1 cellular context compared by ENCODE assay signal in the genomic region with DNA sequence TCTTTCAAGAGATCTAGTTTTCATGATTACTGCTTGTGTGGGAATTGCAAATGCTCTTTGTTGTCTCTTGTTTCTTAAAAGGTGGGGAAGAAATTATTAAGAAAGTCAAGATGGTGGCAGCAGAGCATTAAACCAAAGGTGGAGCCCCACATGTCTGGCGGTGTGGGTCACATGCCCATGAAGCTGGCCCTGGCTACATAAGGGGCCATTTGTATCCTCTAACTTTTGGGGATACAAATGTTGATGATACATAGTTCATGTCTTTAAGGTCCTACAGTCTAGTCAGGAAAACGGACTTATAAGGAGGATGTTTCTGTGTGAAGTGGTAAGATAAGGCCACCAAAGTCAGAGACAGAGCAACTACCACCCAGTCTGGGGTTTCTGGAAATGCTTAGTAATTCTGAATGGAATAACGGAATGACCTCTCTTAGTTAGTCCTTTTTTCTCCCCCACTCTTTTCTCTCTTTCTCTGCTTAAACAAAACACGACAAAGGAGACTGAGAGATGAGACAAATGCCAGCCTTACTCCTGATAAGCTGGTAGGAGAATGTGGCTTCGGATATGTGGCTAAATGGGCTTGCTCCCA.
TF ChIP-seq lines count a peak whose summit lies in the region.

No MANE protein-coding gene starts in this region.

TF ChIP-seq in GM23338, 12 proteins besides CTCF, POLR2A, EP300 and RAD21 (continued from another document):
- TF ChIP-seq, protein P1, sequence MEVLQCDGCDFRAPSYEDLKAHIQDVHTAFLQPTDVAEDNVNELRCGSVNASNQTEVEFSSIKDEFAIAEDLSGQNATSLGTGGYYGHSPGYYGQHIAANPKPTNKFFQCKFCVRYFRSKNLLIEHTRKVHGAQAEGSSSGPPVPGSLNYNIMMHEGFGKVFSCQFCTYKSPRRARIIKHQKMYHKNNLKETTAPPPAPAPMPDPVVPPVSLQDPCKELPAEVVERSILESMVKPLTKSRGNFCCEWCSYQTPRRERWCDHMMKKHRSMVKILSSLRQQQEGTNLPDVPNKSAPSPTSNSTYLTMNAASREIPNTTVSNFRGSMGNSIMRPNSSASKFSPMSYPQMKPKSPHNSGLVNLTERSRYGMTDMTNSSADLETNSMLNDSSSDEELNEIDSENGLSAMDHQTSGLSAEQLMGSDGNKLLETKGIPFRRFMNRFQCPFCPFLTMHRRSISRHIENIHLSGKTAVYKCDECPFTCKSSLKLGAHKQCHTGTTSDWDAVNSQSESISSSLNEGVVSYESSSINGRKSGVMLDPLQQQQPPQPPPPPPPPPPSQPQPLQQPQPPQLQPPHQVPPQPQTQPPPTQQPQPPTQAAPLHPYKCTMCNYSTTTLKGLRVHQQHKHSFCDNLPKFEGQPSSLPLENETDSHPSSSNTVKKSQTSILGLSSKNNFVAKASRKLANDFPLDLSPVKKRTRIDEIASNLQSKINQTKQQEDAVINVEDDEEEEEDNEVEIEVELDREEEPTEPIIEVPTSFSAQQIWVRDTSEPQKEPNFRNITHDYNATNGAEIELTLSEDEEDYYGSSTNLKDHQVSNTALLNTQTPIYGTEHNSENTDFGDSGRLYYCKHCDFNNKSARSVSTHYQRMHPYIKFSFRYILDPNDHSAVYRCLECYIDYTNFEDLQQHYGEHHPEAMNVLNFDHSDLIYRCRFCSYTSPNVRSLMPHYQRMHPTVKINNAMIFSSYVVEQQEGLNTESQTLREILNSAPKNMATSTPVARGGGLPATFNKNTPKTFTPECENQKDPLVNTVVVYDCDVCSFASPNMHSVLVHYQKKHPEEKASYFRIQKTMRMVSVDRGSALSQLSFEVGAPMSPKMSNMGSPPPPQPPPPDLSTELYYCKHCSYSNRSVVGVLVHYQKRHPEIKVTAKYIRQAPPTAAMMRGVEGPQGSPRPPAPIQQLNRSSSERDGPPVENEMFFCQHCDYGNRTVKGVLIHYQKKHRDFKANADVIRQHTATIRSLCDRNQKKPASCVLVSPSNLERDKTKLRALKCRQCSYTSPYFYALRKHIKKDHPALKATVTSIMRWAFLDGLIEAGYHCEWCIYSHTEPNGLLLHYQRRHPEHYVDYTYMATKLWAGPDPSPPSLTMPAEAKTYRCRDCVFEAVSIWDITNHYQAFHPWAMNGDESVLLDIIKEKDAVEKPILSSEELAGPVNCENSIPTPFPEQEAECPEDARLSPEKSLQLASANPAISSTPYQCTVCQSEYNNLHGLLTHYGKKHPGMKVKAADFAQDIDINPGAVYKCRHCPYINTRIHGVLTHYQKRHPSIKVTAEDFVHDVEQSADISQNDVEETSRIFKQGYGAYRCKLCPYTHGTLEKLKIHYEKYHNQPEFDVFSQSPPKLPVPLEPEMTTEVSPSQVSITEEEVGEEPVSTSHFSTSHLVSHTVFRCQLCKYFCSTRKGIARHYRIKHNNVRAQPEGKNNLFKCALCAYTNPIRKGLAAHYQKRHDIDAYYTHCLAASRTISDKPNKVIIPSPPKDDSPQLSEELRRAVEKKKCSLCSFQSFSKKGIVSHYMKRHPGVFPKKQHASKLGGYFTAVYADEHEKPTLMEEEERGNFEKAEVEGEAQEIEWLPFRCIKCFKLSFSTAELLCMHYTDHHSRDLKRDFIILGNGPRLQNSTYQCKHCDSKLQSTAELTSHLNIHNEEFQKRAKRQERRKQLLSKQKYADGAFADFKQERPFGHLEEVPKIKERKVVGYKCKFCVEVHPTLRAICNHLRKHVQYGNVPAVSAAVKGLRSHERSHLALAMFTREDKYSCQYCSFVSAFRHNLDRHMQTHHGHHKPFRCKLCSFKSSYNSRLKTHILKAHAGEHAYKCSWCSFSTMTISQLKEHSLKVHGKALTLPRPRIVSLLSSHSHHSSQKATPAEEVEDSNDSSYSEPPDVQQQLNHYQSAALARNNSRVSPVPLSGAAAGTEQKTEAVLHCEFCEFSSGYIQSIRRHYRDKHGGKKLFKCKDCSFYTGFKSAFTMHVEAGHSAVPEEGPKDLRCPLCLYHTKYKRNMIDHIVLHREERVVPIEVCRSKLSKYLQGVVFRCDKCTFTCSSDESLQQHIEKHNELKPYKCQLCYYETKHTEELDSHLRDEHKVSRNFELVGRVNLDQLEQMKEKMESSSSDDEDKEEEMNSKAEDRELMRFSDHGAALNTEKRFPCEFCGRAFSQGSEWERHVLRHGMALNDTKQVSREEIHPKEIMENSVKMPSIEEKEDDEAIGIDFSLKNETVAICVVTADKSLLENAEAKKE (CRISPR knock-in tag; IDR thresholded peaks at IDR 0.05): no peak
- TF ChIP-seq NANOG (IDR thresholded peaks at IDR 0.05; ENCODE audit: borderline replicate concordance) (no peak), ZNF331 (CRISPR knock-in tag; IDR thresholded peaks at IDR 0.05; ENCODE audit: low read depth) (no peak), ZNF114 (CRISPR knock-in tag; IDR thresholded peaks at IDR 0.05) (no peak), CREB1 (CRISPR knock-in tag; IDR thresholded peaks at IDR 0.05; ENCODE audit: low read depth) (no peak)
- TF ChIP-seq, protein P2, sequence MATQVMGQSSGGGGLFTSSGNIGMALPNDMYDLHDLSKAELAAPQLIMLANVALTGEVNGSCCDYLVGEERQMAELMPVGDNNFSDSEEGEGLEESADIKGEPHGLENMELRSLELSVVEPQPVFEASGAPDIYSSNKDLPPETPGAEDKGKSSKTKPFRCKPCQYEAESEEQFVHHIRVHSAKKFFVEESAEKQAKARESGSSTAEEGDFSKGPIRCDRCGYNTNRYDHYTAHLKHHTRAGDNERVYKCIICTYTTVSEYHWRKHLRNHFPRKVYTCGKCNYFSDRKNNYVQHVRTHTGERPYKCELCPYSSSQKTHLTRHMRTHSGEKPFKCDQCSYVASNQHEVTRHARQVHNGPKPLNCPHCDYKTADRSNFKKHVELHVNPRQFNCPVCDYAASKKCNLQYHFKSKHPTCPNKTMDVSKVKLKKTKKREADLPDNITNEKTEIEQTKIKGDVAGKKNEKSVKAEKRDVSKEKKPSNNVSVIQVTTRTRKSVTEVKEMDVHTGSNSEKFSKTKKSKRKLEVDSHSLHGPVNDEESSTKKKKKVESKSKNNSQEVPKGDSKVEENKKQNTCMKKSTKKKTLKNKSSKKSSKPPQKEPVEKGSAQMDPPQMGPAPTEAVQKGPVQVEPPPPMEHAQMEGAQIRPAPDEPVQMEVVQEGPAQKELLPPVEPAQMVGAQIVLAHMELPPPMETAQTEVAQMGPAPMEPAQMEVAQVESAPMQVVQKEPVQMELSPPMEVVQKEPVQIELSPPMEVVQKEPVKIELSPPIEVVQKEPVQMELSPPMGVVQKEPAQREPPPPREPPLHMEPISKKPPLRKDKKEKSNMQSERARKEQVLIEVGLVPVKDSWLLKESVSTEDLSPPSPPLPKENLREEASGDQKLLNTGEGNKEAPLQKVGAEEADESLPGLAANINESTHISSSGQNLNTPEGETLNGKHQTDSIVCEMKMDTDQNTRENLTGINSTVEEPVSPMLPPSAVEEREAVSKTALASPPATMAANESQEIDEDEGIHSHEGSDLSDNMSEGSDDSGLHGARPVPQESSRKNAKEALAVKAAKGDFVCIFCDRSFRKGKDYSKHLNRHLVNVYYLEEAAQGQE (IDR thresholded peaks at IDR 0.05; ENCODE audit: unreplicated experiment): no peak
TF ChIP-seq in GM23338: peak in this region for 0.
